In genomic region chr20:9179867-9180266, GRCh38 we compare ENCODE assay signal across 20 cellular contexts.
DNase-seq lines count a peak whose midpoint lies in the region; ATAC-seq, FAIRE-seq and TF ChIP-seq lines count a peak whose summit lies in the region.
"Had no signal": no experiment of that assay in that cellular context is flagged by ENCODE, and none has a peak within 500 bp of the region (broad histone marks: within the 10 kb centered on the region; RNA-seq: fewer than 3 reads in every experiment).

No MANE protein-coding gene starts in this region.

- TF ChIP-seq POLR2A in A549 (IDR thresholded peaks at IDR 0.05; ENCODE audit: low read length): no peak
- TF ChIP-seq POLR2A in HCT116 (IDR thresholded peaks at IDR 0.05; ENCODE audit: borderline replicate concordance, extremely low read depth, insufficient read depth, insufficient read length): no peak
- TF ChIP-seq POLR2A in GM12891 (IDR thresholded peaks at IDR 0.05; ENCODE audit: low read depth, low read length): no peak

- H3K4me3 Mint-ChIP-seq in chondrocyte (ENCODE audit: unreplicated experiment): no peak overlapping the region
- H3K4me3 Mint-ChIP-seq: CD4-positive, alpha-beta T cell had no signal

- H3K4me2 ChIP-seq in A549 (peak overlapping the region; percentile 46), HCT116 (ENCODE audit: low read length) (0 out of 2 replicates have a peak overlapping the region, but pooled peaks have one; percentile 6), PC-9 (peak overlapping the region; percentile 6)

- FAIRE-seq in A549 (lab: Jason Lieb, UNC): no peak
- FAIRE-seq in GM12891 (lab: Jason Lieb, UNC): no peak
- FAIRE-seq: GM19239 had no signal

- H3K4me1 Mint-ChIP-seq in chondrocyte (ENCODE audit: low read depth): peaks cover 38% of the 10 kb centered on the region

- ATAC-seq in A549 (no peak), HCT116 (no peak), GM21526 (IDR thresholded peaks at IDR 0.05; ENCODE audit: low FRiP score, unreplicated experiment) (no peak)

- no peak for DNase-seq in A549 (ENCODE audit: low read depth in 1 of 2, low spot score in 1 of 2)
- no peak for DNase-seq in HCT116 (ENCODE audit: low read depth, low spot score)
- DNase-seq in PC-9: no peak
- no peak for DNase-seq in chondrocyte (ENCODE audit: low spot score)
- no peak for DNase-seq in GM12891 (ENCODE audit: insufficient read length, low spot score)
- DNase-seq in NCI-H446 treated with DMSO at 0.1 percent for 48 hours (lab: John Stamatoyannopoulos, UW): no peak
- DNase-seq in left ventricle myocardium inferior: no peak
- DNase-seq: 8988T; Caco-2; CD4-positive, alpha-beta T cell; GDM1; Karpas-422; MM.1S; NCI-H1105; NCI-H1694; NCI-H510A treated with DMSO at 0.1 percent for 48 hours; NCI-H774; SHP77 treated with DMSO at 0.1 percent for 48 hours had no signal

- BruUV-seq in HCT116 (replicated peaks; lab: Mats Ljungman, UMichigan): no TSS peak
- BruUV-seq in PC-9 (replicated peaks; lab: Mats Ljungman, UMichigan): no TSS peak

- H3K4me1 ChIP-seq in A549 (peaks cover 38% of the 10 kb centered on the region), HCT116 (ENCODE audit: control insufficient read depth in 1 of 2, insufficient read depth in 2 of 2, low read length in 2 of 2) (peaks cover 6 to 10% of the 10 kb centered on the region in 2 experiments), PC-9 (replicated peaks; ENCODE audit: insufficient read depth) (peaks cover 13% of the 10 kb centered on the region), left ventricle myocardium inferior (peaks cover 2% of the 10 kb centered on the region)
- H3K4me1 ChIP-seq: Caco-2 had no signal

- no peak overlapping the region for H3K9ac ChIP-seq in HCT116 (ENCODE audit: low read length)

- no peaks in the 10 kb centered on the region for H3K9me3 ChIP-seq in A549
- H3K9me3 ChIP-seq in HCT116 (ENCODE audit: control insufficient read depth in 1 of 2, insufficient read depth in 1 of 2, low read depth in 1 of 2, low read length in 2 of 2): no peaks in the 10 kb centered on the region
- no peaks in the 10 kb centered on the region for H3K9me3 ChIP-seq in PC-9 (ENCODE audit: insufficient read depth, low read depth)
- no peaks in the 10 kb centered on the region for H3K9me3 ChIP-seq in left ventricle myocardium inferior (replicated peaks)
- H3K9me3 ChIP-seq: Caco-2 had no signal

- TF ChIP-seq CTCF in A549 (IDR thresholded peaks at IDR 0.05): no peak
- no peak for TF ChIP-seq CTCF in HCT116 (IDR thresholded peaks at IDR 0.05 in 2 of 3, conservative IDR thresholded peaks at IDR 0.05 in 1 of 3; ENCODE audit: borderline replicate concordance in 1 of 3, insufficient read depth in 1 of 3, low read depth in 2 of 3, low read length in 2 of 3)
- TF ChIP-seq CTCF in PC-9 (conservative IDR thresholded peaks at IDR 0.05): no peak
- TF ChIP-seq CTCF in chondrocyte (IDR thresholded peaks at IDR 0.05): no peak
- no peak for TF ChIP-seq CTCF in left ventricle myocardium inferior (IDR thresholded peaks at IDR 0.05; ENCODE audit: borderline replicate concordance)

- H3K79me2 ChIP-seq in HCT116 (ENCODE audit: insufficient read depth, low read length) (no peaks in the 10 kb centered on the region), PC-9 (ENCODE audit: low read depth) (no peaks in the 10 kb centered on the region)

- no peaks in the 10 kb centered on the region for H3K9me3 Mint-ChIP-seq in chondrocyte (ENCODE audit: low read depth)

- H3F3A ChIP-seq in PC-9 (ENCODE audit: insufficient read depth, low read depth): no peaks in the 10 kb centered on the region

- TF ChIP-seq RAD21 in A549 (conservative IDR thresholded peaks at IDR 0.05 in 1 of 2, IDR thresholded peaks at IDR 0.05 in 1 of 2) (no peak), HCT116 (IDR thresholded peaks at IDR 0.05; ENCODE audit: low read depth) (no peak)

- H3K27me3 ChIP-seq in HCT116 (ENCODE audit: insufficient read depth, low read length) (no peaks in the 10 kb centered on the region), PC-9 (ENCODE audit: insufficient read depth, low read depth) (no peaks in the 10 kb centered on the region), left ventricle myocardium inferior (ENCODE audit: low read depth) (no peaks in the 10 kb centered on the region)

- H2AFZ ChIP-seq in HCT116 (ENCODE audit: low read depth, low read length, poor library complexity, severe bottlenecking) (no peak overlapping the region), PC-9 (no peak overlapping the region)

- TF ChIP-seq EP300 in A549 (IDR thresholded peaks at IDR 0.05): no peak

- H3K4me3 ChIP-seq in A549 (no peak overlapping the region), HCT116 (replicated peaks in 1 of 2; ENCODE audit: low read depth in 1 of 2, low read length in 2 of 2) (no peak overlapping the region), PC-9 (no peak overlapping the region), left ventricle myocardium inferior (no peak overlapping the region)

- H3K27me3 Mint-ChIP-seq in chondrocyte (ENCODE audit: low read depth): no peaks in the 10 kb centered on the region
- H3K27me3 Mint-ChIP-seq: CD4-positive, alpha-beta T cell had no signal

- CTCF ChIA-PET in A549 (lab: Yijun Ruan, JAX) (interaction anchor here (0.7 kb wide), 1 partner anchor 180 kb away, joined by 4 read pairs; no protein-coding TSS in a partner anchor), HCT116 (lab: Charles Lee) (no interaction called here), PC-9 (lab: Charles Lee) (no interaction called here)

- H3K36me3 ChIP-seq in HCT116 (ENCODE audit: control insufficient read depth in 1 of 2, insufficient read depth in 2 of 2, low read length in 2 of 2): no peaks in the 10 kb centered on the region
- H3K36me3 ChIP-seq in PC-9 (ENCODE audit: low read depth): no peaks in the 10 kb centered on the region
- H3K36me3 ChIP-seq in left ventricle myocardium inferior: no peaks in the 10 kb centered on the region

- H3K27ac Mint-ChIP-seq in chondrocyte (ENCODE audit: unreplicated experiment): peak overlapping the region; percentile 82
- H3K27ac Mint-ChIP-seq: CD4-positive, alpha-beta T cell had no signal

- H3K36me3 Mint-ChIP-seq in chondrocyte (ENCODE audit: low read depth): no peaks in the 10 kb centered on the region

- RAD21 ChIA-PET in HCT116 (lab: Charles Lee; ENCODE audit: low non-redundant PET in 1 of 2, low total read pairs in 2 of 2, uncharacterized antibody in 2 of 2, unreplicated experiment in 2 of 2): no interaction called here

- H3K27ac ChIP-seq in A549: peak overlapping the region; percentile 30 to 64
- no peak overlapping the region for H3K27ac ChIP-seq in HCT116 (ENCODE audit: low read depth, low read length)
- H3K27ac ChIP-seq in PC-9: no peak overlapping the region
- H3K27ac ChIP-seq in left ventricle myocardium inferior (replicated peaks): no peak overlapping the region

- intact Hi-C loops in HCT116 (cut with micrococcal nuclease) (no loop called here), PC-9 (cut with micrococcal nuclease; ENCODE audit: unreplicated experiment) (no loop called here), left ventricle myocardium inferior (cut with micrococcal nuclease) (no loop called here)

- POLR2A ChIA-PET in A549 (lab: Yijun Ruan, JAX): no interaction called here
- POLR2A ChIA-PET in HCT116 (lab: Charles Lee): no interaction called here
- POLR2A ChIA-PET in PC-9 (lab: Charles Lee; ENCODE audit: unreplicated experiment): no interaction called here

- H3K9me2 ChIP-seq in HCT116 (ENCODE audit: insufficient read depth) (no peaks in the 10 kb centered on the region), PC-9 (ENCODE audit: insufficient read depth) (no peaks in the 10 kb centered on the region)

- no peaks in the 10 kb centered on the region for H4K20me1 ChIP-seq in HCT116 (ENCODE audit: insufficient read depth)
- H4K20me1 ChIP-seq in PC-9 (ENCODE audit: insufficient read depth): no peaks in the 10 kb centered on the region

TF ChIP-seq in A549, 52 proteins besides CTCF, POLR2A, EP300 and RAD21 (continues in another document):
- TF ChIP-seq PBX3 (IDR thresholded peaks at IDR 0.05) (no peak), MYC (IDR thresholded peaks at IDR 0.05; ENCODE audit: borderline replicate concordance, low read length) (no peak), TFCP2L1 (CRISPR knock-in tag; IDR thresholded peaks at IDR 0.05) (no peak), NFE2L2 (conservative IDR thresholded peaks at IDR 0.05; ENCODE audit: low read length) (no peak)

TF ChIP-seq in HCT116, 20 proteins besides CTCF, POLR2A, EP300 and RAD21 (continues in another document):
- TF ChIP-seq ZBTB33 (IDR thresholded peaks at IDR 0.05; ENCODE audit: extremely low read depth, insufficient replicate concordance, low read length) (no peak), FOSL1 (IDR thresholded peaks at IDR 0.05; ENCODE audit: low read depth) (no peak)

TF ChIP-seq in GM12891, 5 proteins besides CTCF, POLR2A, EP300 and RAD21:
- TF ChIP-seq POU2F2 (IDR thresholded peaks at IDR 0.05; ENCODE audit: low read depth, low read length): no peak
- no peak for TF ChIP-seq POLR2AphosphoS5 (IDR thresholded peaks at IDR 0.05; ENCODE audit: low read depth, low read length)
- no peak for TF ChIP-seq PAX5 (IDR thresholded peaks at IDR 0.05; ENCODE audit: insufficient read depth, low read length, severe bottlenecking)
- TF ChIP-seq SPI1 (IDR thresholded peaks at IDR 0.05; ENCODE audit: low read depth, low read length): no peak
- no peak for TF ChIP-seq TAF1 (IDR thresholded peaks at IDR 0.05; ENCODE audit: low read depth, low read length)
TF ChIP-seq in GM12891: peak in this region for 0.

Comparison
In these comparisons a context has a peak if more than half of its experiments do, and no peak if none do; other contexts are left out.
1. H3K27ac ChIP-seq: peak in A549 (2 of 2); none in HCT116 (single experiment), PC-9 (single experiment) and left ventricle myocardium inferior (single experiment).
2. Peak in every context shown above with its lines, with median percentiles within 50 percentile points of each other: H3K4me2 ChIP-seq.